Comparison of ENCODE assay signal across 18 cellular contexts in genomic region chr5:52773342-52773741, GRCh38. TPM values are rescaled to one million over a fixed set of nuclear protein-coding genes. Genes with fewer than 3 reads are reported as not detected.
DNase-seq lines count a peak whose midpoint lies in the region; ATAC-seq and TF ChIP-seq lines count a peak whose summit lies in the region.
"Had no signal": no experiment of that assay in that cellular context is flagged by ENCODE, and none has a peak within 500 bp of the region (broad histone marks: within the 10 kb centered on the region; RNA-seq: fewer than 3 reads in every experiment).

No MANE protein-coding gene starts in this region.

- CTCF ChIA-PET in naive thymus-derived CD4-positive, alpha-beta T cell (lab: Charles Lee) = interaction anchor here (0.6 kb wide), 1 partner anchor 8 kb away, joined by 4 read pairs; no protein-coding TSS in a partner anchor

- DNase-seq in heart right ventricle (peak in 1 of 2 donors; percentile 24), left cardiac atrium (no peak), body of pancreas (no peak), upper lobe of right lung (no peak), NOMO-1 treated with dmso at 0.1 percent for 144 hours (lab: John Stamatoyannopoulos, UW; ENCODE audit: unreplicated experiment) (no peak)
- DNase-seq in naive thymus-derived CD4-positive, alpha-beta T cell = no peak
- DNase-seq: EL, GF-D8, MG63, NCI-H1048, NCI-H1417 treated with DMSO at 0.1 percent for 48 hours, NCI-H187, NCI-H446, NCI-H526, OCI-M1, SJCRH30 had no signal

- H3K27ac ChIP-seq in heart right ventricle = peak overlapping the region in 9 of 10 donors; percentile 5 to 87 (median 65)
- no peak overlapping the region for H3K27ac ChIP-seq in body of pancreas
- H3K27ac ChIP-seq in naive thymus-derived CD4-positive, alpha-beta T cell (ENCODE audit: low read depth, low read length) = no peak overlapping the region
- peak overlapping the region; percentile 32 for H3K27ac ChIP-seq in upper lobe of right lung
- H3K27ac ChIP-seq: C4-2B, SJCRH30 had no signal

- peaks cover 0 to 12% (median 0%) of the 10 kb centered on the region in 5 donors for H3K36me3 Mint-ChIP-seq in naive thymus-derived CD4-positive, alpha-beta T cell

- POLR2A ChIA-PET in naive thymus-derived CD4-positive, alpha-beta T cell (lab: Charles Lee) = interaction anchor here (0.9 to 1.4 kb wide), 4 partner anchors 14 to 48 kb away, joined by 3 to 4 read pairs (median 3); partner anchors contain the start of genes ITGA1 and PELO

- peaks cover 34 to 72% (median 55%) of the 10 kb centered on the region in 7 donors for H3K4me1 Mint-ChIP-seq in naive thymus-derived CD4-positive, alpha-beta T cell

- peak overlapping the region in 6 of 9 donors; percentile 13 to 87 (median 76) for H3K27ac Mint-ChIP-seq in naive thymus-derived CD4-positive, alpha-beta T cell

- no peak overlapping the region for H3K4me3 ChIP-seq in heart right ventricle
- H3K4me3 ChIP-seq in body of pancreas = no peak overlapping the region
- no peak overlapping the region for H3K4me3 ChIP-seq in naive thymus-derived CD4-positive, alpha-beta T cell (ENCODE audit: low read length)
- H3K4me3 ChIP-seq in upper lobe of right lung = no peak overlapping the region
- H3K4me3 ChIP-seq: MG63, SJCRH30 had no signal

- no peaks in the 10 kb centered on the region for H3K36me3 ChIP-seq in heart right ventricle
- H3K36me3 ChIP-seq in body of pancreas (replicated peaks in 1 of 2; ENCODE audit: insufficient read depth in 1 of 2, low read depth in 2 of 2) = no peaks in the 10 kb centered on the region
- no peaks in the 10 kb centered on the region for H3K36me3 ChIP-seq in naive thymus-derived CD4-positive, alpha-beta T cell (ENCODE audit: control insufficient read depth in 2 of 3, insufficient read depth in 3 of 3, low read length in 3 of 3)
- H3K36me3 ChIP-seq in upper lobe of right lung = no peaks in the 10 kb centered on the region
- H3K36me3 ChIP-seq: MG63, SJCRH30 had no signal

- H3K27me3 Mint-ChIP-seq in naive thymus-derived CD4-positive, alpha-beta T cell = peaks cover 0 to 7% (median 0%) of the 10 kb centered on the region in 5 donors

- no peaks in the 10 kb centered on the region for H3K27me3 ChIP-seq in heart right ventricle
- H3K27me3 ChIP-seq in body of pancreas = no peaks in the 10 kb centered on the region
- no peaks in the 10 kb centered on the region for H3K27me3 ChIP-seq in naive thymus-derived CD4-positive, alpha-beta T cell (ENCODE audit: control insufficient read depth in 2 of 2, insufficient read depth in 2 of 2, low read length in 2 of 2)
- no peaks in the 10 kb centered on the region for H3K27me3 ChIP-seq in upper lobe of right lung
- H3K27me3 ChIP-seq: MG63, SJCRH30 had no signal

- no peak for TF ChIP-seq POLR2A in body of pancreas (IDR thresholded peaks at IDR 0.05)

- H3K9me3 ChIP-seq in heart right ventricle (no peaks in the 10 kb centered on the region), body of pancreas (no peaks in the 10 kb centered on the region), upper lobe of right lung (no peaks in the 10 kb centered on the region)
- H3K9me3 ChIP-seq in naive thymus-derived CD4-positive, alpha-beta T cell (ENCODE audit: control insufficient read depth in 2 of 3, low read length in 3 of 3) = no peaks in the 10 kb centered on the region
- H3K9me3 ChIP-seq: MG63, SJCRH30 had no signal

- 69 to 80% methylated on average over 2 of the region's 2 CpGs for WGBS in heart right ventricle, 2 donors
- 68 to 82% methylated on average over 2 of the region's 2 CpGs for WGBS in body of pancreas, 2 donors

- H3K4me1 ChIP-seq in heart right ventricle (peaks cover 0 to 39% (median 16%) of the 10 kb centered on the region in 9 donors), body of pancreas (no peaks in the 10 kb centered on the region), upper lobe of right lung (peaks cover 23% of the 10 kb centered on the region)
- peaks cover 38 to 50% of the 10 kb centered on the region in 2 donors for H3K4me1 ChIP-seq in naive thymus-derived CD4-positive, alpha-beta T cell (ENCODE audit: control insufficient read depth in 2 of 2, insufficient read depth in 2 of 2, low read length in 2 of 2)
- H3K4me1 ChIP-seq: SJCRH30 had no signal

- H3K4me3 Mint-ChIP-seq in naive thymus-derived CD4-positive, alpha-beta T cell = peak overlapping the region in 3 of 10 donors; percentile 17 to 70 (median 27)

- TF ChIP-seq CTCF in heart right ventricle (IDR thresholded peaks at IDR 0.05) (no peak), body of pancreas (IDR thresholded peaks at IDR 0.05) (no peak), upper lobe of right lung (IDR thresholded peaks at IDR 0.05) (no peak)

- H3K9me3 Mint-ChIP-seq in naive thymus-derived CD4-positive, alpha-beta T cell = peaks cover 0 to 4% (median 0%) of the 10 kb centered on the region in 11 donors

- ATAC-seq in heart right ventricle = peak in 5 of 8 donors; percentile 37 to 92 (median 82)
- no peak for ATAC-seq in left cardiac atrium
- peak; percentile 33 for ATAC-seq in body of pancreas
- no peak for ATAC-seq in naive thymus-derived CD4-positive, alpha-beta T cell
- no peak for ATAC-seq in upper lobe of right lung
- ATAC-seq in GM21360 (IDR thresholded peaks at IDR 0.05; ENCODE audit: unreplicated experiment) = no peak

- intact Hi-C loops in heart right ventricle (cut with DNase I) = loop anchor here in 1 of 10 donors (5.0 kb wide), 1 partner anchor 46 kb away; no protein-coding TSS in a partner anchor
- intact Hi-C loops in left cardiac atrium (cut with DNase I) = no loop called here
- intact Hi-C loops in body of pancreas (cut with DNase I) = no loop called here
- intact Hi-C loops in naive thymus-derived CD4-positive, alpha-beta T cell (cut with micrococcal nuclease) = loop anchor here in 1 of 2 donors (1.0 kb wide), 1 partner anchor 31 kb away; no protein-coding TSS in a partner anchor
- intact Hi-C loops in upper lobe of right lung (cut with DNase I) = no loop called here

RNA-seq across cellular contexts. Expression of gene ITGA1, which starts 14.4 kb away (rescaled TPM):
- total RNA-seq in heart right ventricle = 10 to 100 TPM; 17.7 to 48.2 (median 25.4) TPM
- polyA plus RNA-seq in heart right ventricle = 10 to 100 TPM in 1 of 2 donors, 1 to 10 TPM in 1; 7.7 to 11.6 TPM
- 10 to 100 TPM; 29.3 to 34.9 TPM for total RNA-seq in left cardiac atrium
- 10 to 100 TPM in 1 of 2 donors, 1 to 10 TPM in 1; 6.9 to 11.2 TPM for total RNA-seq in body of pancreas
- 1 to 10 TPM in 4 of 5 experiments, under 1 TPM in 1; 0.92 to 8.7 (median 2.4) TPM for total RNA-seq in naive thymus-derived CD4-positive, alpha-beta T cell
- polyA plus RNA-seq in naive thymus-derived CD4-positive, alpha-beta T cell = 1 to 10 TPM; 1.6 to 1.8 TPM
- 94.8 TPM for total RNA-seq in upper lobe of right lung

RNA-seq across cellular contexts. Expression of gene PELO, which starts 14.4 kb away (rescaled TPM):
- total RNA-seq in heart right ventricle (10 to 100 TPM; 14.7 to 28.1 (median 22.2) TPM), left cardiac atrium (10 to 100 TPM; 16.1 to 23.6 TPM), body of pancreas (1 to 10 TPM; 3.6 to 8.3 TPM), upper lobe of right lung (41.3 TPM)
- polyA plus RNA-seq in heart right ventricle = 10 to 100 TPM in 1 of 2 donors, 1 to 10 TPM in 1; 4.7 to 15.5 TPM
- 10 to 100 TPM in 2 of 5 experiments, 1 to 10 TPM in 3; 7.7 to 16.8 (median 9.7) TPM for total RNA-seq in naive thymus-derived CD4-positive, alpha-beta T cell
- polyA plus RNA-seq in naive thymus-derived CD4-positive, alpha-beta T cell = 1 to 10 TPM; 4.6 to 6.1 TPM

Comparison
In these comparisons a context has a peak if more than half of its experiments do, and no peak if none do; other contexts are left out.
1. ATAC-seq: peak in heart right ventricle (5 of 8) and body of pancreas (single experiment); none in left cardiac atrium (0 of 2), naive thymus-derived CD4-positive, alpha-beta T cell (single experiment), upper lobe of right lung (single experiment) and GM21360 (single experiment).
2. H3K27ac ChIP-seq: peak in heart right ventricle (9 of 10) and upper lobe of right lung (single experiment); none in body of pancreas (0 of 4) and naive thymus-derived CD4-positive, alpha-beta T cell (single experiment).